ENCODE assay signal across 21 cellular contexts in genomic region chr6:135870722-135871121, GRCh38. TPM values are rescaled to one million over a fixed set of nuclear protein-coding genes. Genes with fewer than 3 reads are reported as not detected.
DNase-seq lines count a peak whose midpoint lies in the region; FAIRE-seq and TF ChIP-seq lines count a peak whose summit lies in the region.
"Had no signal": no experiment of that assay in that cellular context is flagged by ENCODE, and none has a peak within 500 bp of the region (broad histone marks: within the 10 kb centered on the region; RNA-seq: fewer than 3 reads in every experiment).

No MANE protein-coding gene starts in this region.

- POLR2A ChIA-PET in activated CD4-positive, alpha-beta memory T cell treated with anti-CD3 and anti-CD28 coated beads for 36 hours (lab: Charles Lee) = no interaction called here

- H3K36me3 ChIP-seq in keratinocyte (ENCODE audit: control insufficient read depth in 2 of 2, extremely low read depth in 1 of 2, insufficient read depth in 2 of 2, low read length in 2 of 2) = no peaks in the 10 kb centered on the region
- H3K36me3 ChIP-seq in esophagus muscularis mucosa = no peaks in the 10 kb centered on the region
- no peaks in the 10 kb centered on the region for H3K36me3 ChIP-seq in hepatocyte (replicated peaks; ENCODE audit: insufficient read depth, low read depth)
- H3K36me3 ChIP-seq: BLaER1, neural progenitor cell, SJSA1 had no signal

- WGBS in esophagus muscularis mucosa = 54% methylated on average over 2 of the region's 2 CpGs
- WGBS in hepatocyte (ENCODE audit: low lambda C conversion rate, missing lambda C conversion rate) = 81% methylated on average over 2 of the region's 2 CpGs

- no peak overlapping the region for H3K4me3 Mint-ChIP-seq in activated CD4-positive, alpha-beta memory T cell treated with anti-CD3 and anti-CD28 coated beads for 36 hours
- H3K4me3 Mint-ChIP-seq: activated CD4-positive, alpha-beta T cell treated with anti-CD3 and anti-CD28 coated beads, Interleukin-2, amount 10 ng/mL, durations not matched to agents 7 days and 5 days; activated naive CD8-positive, alpha-beta T cell treated with anti-CD3 and anti-CD28 coated beads, Interleukin-2, amount 10 ng/mL, durations not matched to agents 7 days and 5 days; memory B cell; neural progenitor cell had no signal

- no peaks in the 10 kb centered on the region for H3K79me2 ChIP-seq in keratinocyte (ENCODE audit: control insufficient read depth, insufficient read depth, low read length)
- H3K79me2 ChIP-seq in hepatocyte = no peaks in the 10 kb centered on the region

- intact Hi-C loops in esophagus muscularis mucosa (cut with DNase I) = no loop called here
- intact Hi-C loops in activated CD4-positive, alpha-beta memory T cell treated with anti-CD3 and anti-CD28 coated beads for 36 hours (cut with micrococcal nuclease) = no loop called here

- H3K4me1 ChIP-seq in keratinocyte (ENCODE audit: control insufficient read depth, extremely low read depth, insufficient read depth, low read length) (no peaks in the 10 kb centered on the region), esophagus muscularis mucosa (no peaks in the 10 kb centered on the region), hepatocyte (ENCODE audit: insufficient read depth) (peaks cover 9% of the 10 kb centered on the region)
- H3K4me1 ChIP-seq: neural progenitor cell, SJSA1, testis had no signal

- H2AFZ ChIP-seq in keratinocyte (ENCODE audit: control insufficient read depth, low read length) = peak overlapping the region; percentile 53
- no peak overlapping the region for H2AFZ ChIP-seq in hepatocyte
- H2AFZ ChIP-seq: neural progenitor cell had no signal

- H3K4me3 ChIP-seq in cardiac fibroblast (replicated peaks in 1 of 2; ENCODE audit: low read depth in 2 of 2, low read length in 2 of 2) = no peak overlapping the region
- H3K4me3 ChIP-seq in keratinocyte (ENCODE audit: control insufficient read depth in 2 of 3, extremely low read depth in 1 of 3, insufficient read depth in 2 of 3, low read depth in 1 of 3, low read length in 3 of 3) = no peak overlapping the region
- no peak overlapping the region for H3K4me3 ChIP-seq in esophagus muscularis mucosa
- H3K4me3 ChIP-seq in hepatocyte = no peak overlapping the region
- H3K4me3 ChIP-seq: BLaER1, neural progenitor cell, SJSA1, testis had no signal

- H3K9me3 ChIP-seq in keratinocyte (ENCODE audit: control insufficient read depth, low read depth, low read length) (no peaks in the 10 kb centered on the region), esophagus muscularis mucosa (no peaks in the 10 kb centered on the region), hepatocyte (ENCODE audit: low read depth) (no peaks in the 10 kb centered on the region)
- H3K9me3 ChIP-seq: BLaER1, SJSA1, testis had no signal

- no peaks in the 10 kb centered on the region for H3K9me1 ChIP-seq in keratinocyte (ENCODE audit: control insufficient read depth, extremely low read depth, insufficient read depth, low read length)

- in situ Hi-C loops in KBM-7 (cut with MboI; ENCODE audit: low pct_unique_long_range_greater_than_20kb, low sequenced_read_pairs) = no loop called here

- no peaks in the 10 kb centered on the region for H3K9me3 Mint-ChIP-seq in activated CD4-positive, alpha-beta memory T cell treated with anti-CD3 and anti-CD28 coated beads for 36 hours
- H3K9me3 Mint-ChIP-seq: activated CD4-positive, alpha-beta T cell treated with anti-CD3 and anti-CD28 coated beads, Interleukin-2, amount 10 ng/mL, durations not matched to agents 7 days and 5 days; activated naive CD8-positive, alpha-beta T cell treated with anti-CD3 and anti-CD28 coated beads, Interleukin-2, amount 10 ng/mL, durations not matched to agents 7 days and 5 days; memory B cell; neural progenitor cell had no signal

- no peaks in the 10 kb centered on the region for H3K27me3 ChIP-seq in keratinocyte (ENCODE audit: control insufficient read depth, extremely low read depth, insufficient read depth, low read length)
- H3K27me3 ChIP-seq in esophagus muscularis mucosa = no peaks in the 10 kb centered on the region
- no peaks in the 10 kb centered on the region for H3K27me3 ChIP-seq in hepatocyte
- H3K27me3 ChIP-seq: BLaER1, neural progenitor cell, SJSA1, testis had no signal

- H3K4me1 Mint-ChIP-seq in activated CD4-positive, alpha-beta memory T cell treated with anti-CD3 and anti-CD28 coated beads for 36 hours (ENCODE audit: low read depth) = peaks cover 5% of the 10 kb centered on the region

- TF ChIP-seq CTCF in cardiac fibroblast (IDR thresholded peaks at IDR 0.05; ENCODE audit: low read depth, low read length) = no peak
- no peak for TF ChIP-seq CTCF in keratinocyte (optimal IDR thresholded peaks at IDR 0.05 in 1 of 3, IDR thresholded peaks at IDR 0.05 in 1 of 3, conservative IDR thresholded peaks at IDR 0.05 in 1 of 3; ENCODE audit: extremely low read depth in 1 of 3, insufficient read depth in 2 of 3, low read length in 3 of 3)
- TF ChIP-seq CTCF in esophagus muscularis mucosa (IDR thresholded peaks at IDR 0.05) = no peak
- no peak for TF ChIP-seq CTCF in hepatocyte (IDR thresholded peaks at IDR 0.05; ENCODE audit: poor library complexity)

- no peak for TF ChIP-seq EP300 in esophagus muscularis mucosa (IDR thresholded peaks at IDR 0.05)

- dilution Hi-C loops in keratinocyte (cut with MboI; ENCODE audit: extremely low pct_ligation_motif_present, low sequenced_read_pairs) = no loop called here

- no peaks in the 10 kb centered on the region for H3K27me3 Mint-ChIP-seq in activated CD4-positive, alpha-beta memory T cell treated with anti-CD3 and anti-CD28 coated beads for 36 hours
- H3K27me3 Mint-ChIP-seq: activated CD4-positive, alpha-beta T cell treated with anti-CD3 and anti-CD28 coated beads, Interleukin-2, amount 10 ng/mL, durations not matched to agents 7 days and 5 days; activated naive CD8-positive, alpha-beta T cell treated with anti-CD3 and anti-CD28 coated beads, Interleukin-2, amount 10 ng/mL, durations not matched to agents 7 days and 5 days; memory B cell had no signal

- CTCF ChIA-PET in activated CD4-positive, alpha-beta memory T cell treated with anti-CD3 and anti-CD28 coated beads for 36 hours (lab: Charles Lee) = interaction anchor here (1.4 kb wide), 1 partner anchor 39 kb away, joined by 5 read pairs; no protein-coding TSS in a partner anchor

- H3K4me2 ChIP-seq in keratinocyte (ENCODE audit: control insufficient read depth, extremely low read depth, insufficient read depth, low read depth, low read length) = no peak overlapping the region
- H3K4me2 ChIP-seq in hepatocyte = no peak overlapping the region
- H3K4me2 ChIP-seq: BLaER1, neural progenitor cell had no signal

- H3K27ac Mint-ChIP-seq in activated CD4-positive, alpha-beta memory T cell treated with anti-CD3 and anti-CD28 coated beads for 36 hours = no peak overlapping the region
- H3K27ac Mint-ChIP-seq: activated CD4-positive, alpha-beta T cell treated with anti-CD3 and anti-CD28 coated beads, Interleukin-2, amount 10 ng/mL, durations not matched to agents 7 days and 5 days; activated naive CD8-positive, alpha-beta T cell treated with anti-CD3 and anti-CD28 coated beads, Interleukin-2, amount 10 ng/mL, durations not matched to agents 7 days and 5 days; memory B cell; neural progenitor cell had no signal

- H3K9me2 ChIP-seq in hepatocyte (replicated peaks; ENCODE audit: insufficient read depth) = no peaks in the 10 kb centered on the region

- no peak for FAIRE-seq in keratinocyte (lab: Jason Lieb, UNC)
- FAIRE-seq: colon had no signal

- no peak overlapping the region for H3K9ac ChIP-seq in keratinocyte (ENCODE audit: control insufficient read depth, extremely low read depth, insufficient read depth, low read length)
- H3K9ac ChIP-seq: BLaER1, neural progenitor cell had no signal

- peak; percentile 78 for DNase-seq in EH (ENCODE audit: low read depth)
- DNase-seq in LHCN-M2 (ENCODE audit: low read depth) = peak; percentile 14
- DNase-seq in cardiac fibroblast (ENCODE audit: low read depth in 2 of 2) = peak; percentile 82 to 88
- DNase-seq in keratinocyte (ENCODE audit: low read depth, low spot score) = no peak
- no peak for DNase-seq in KBM-7
- no peak for DNase-seq in esophagus muscularis mucosa (ENCODE audit: extremely low spot score)
- DNase-seq in activated CD4-positive, alpha-beta memory T cell treated with anti-CD3 and anti-CD28 coated beads for 36 hours = no peak
- DNase-seq in hepatocyte (ENCODE audit: low spot score) = no peak
- DNase-seq: activated CD4-positive, alpha-beta T cell treated with anti-CD3 and anti-CD28 coated beads, Interleukin-2, amount 10 ng/mL, durations not matched to agents 7 days and 5 days; activated naive CD8-positive, alpha-beta T cell treated with anti-CD3 and anti-CD28 coated beads, Interleukin-2, amount 10 ng/mL, durations not matched to agents 7 days and 5 days; erythroblast; Kasumi-1; NCI-H1436 treated with DMSO at 0.1 percent for 48 hours; NCI-H446 treated with DMSO at 0.1 percent for 48 hours; right cardiac atrium; testis had no signal

- H3K27ac ChIP-seq in keratinocyte (ENCODE audit: control insufficient read depth, insufficient read depth, low read length) = no peak overlapping the region
- H3K27ac ChIP-seq in esophagus muscularis mucosa (replicated peaks in 1 of 4) = no peak overlapping the region
- H3K27ac ChIP-seq in hepatocyte = no peak overlapping the region
- H3K27ac ChIP-seq: BLaER1, neural progenitor cell, SJSA1, testis had no signal

- no peak for TF ChIP-seq POLR2A in esophagus muscularis mucosa (IDR thresholded peaks at IDR 0.05; ENCODE audit: low read depth)

- H4K20me1 ChIP-seq in keratinocyte (ENCODE audit: control insufficient read depth, extremely low read depth, insufficient read depth, low read length) (no peaks in the 10 kb centered on the region), hepatocyte (ENCODE audit: insufficient read depth, poor library complexity, severe bottlenecking) (no peaks in the 10 kb centered on the region)
- H4K20me1 ChIP-seq: BLaER1 had no signal

- H3K36me3 Mint-ChIP-seq in activated CD4-positive, alpha-beta memory T cell treated with anti-CD3 and anti-CD28 coated beads for 36 hours = no peaks in the 10 kb centered on the region
- H3K36me3 Mint-ChIP-seq: memory B cell, neural progenitor cell had no signal

RNA-seq across cellular contexts. Expression of gene PDE7B, which starts 19.2 kb away (rescaled TPM):
- total RNA-seq in LHCN-M2 (2014; rRNA removed) (1.2 and 1.5 TPM in 2 replicates), esophagus muscularis mucosa (10 to 100 TPM in 2 of 4 donors, 1 to 10 TPM in 2; 3.4 to 15.4 (median 9.3) TPM), hepatocyte (7.2 and 9.2 TPM in 2 replicates)
- 0.15 TPM for polyA plus RNA-seq in LHCN-M2 (2012)
- polyA plus RNA-seq in keratinocyte (0.01 to 0.03 TPM (median 0.03 TPM) in 3 replicates), hepatocyte (1.2 and 3.4 TPM in 2 replicates)
- polyA plus RNA-seq in keratinocyte (2011; ENCODE audit: low read depth) = not detected
- 0.01 TPM in 1 of 2 replicates, not detected in the other for polyA plus RNA-seq in keratinocyte (2011; cell fraction: cytosol; rRNA removed)
- polyA plus RNA-seq in keratinocyte (2011; cell fraction: nucleus; rRNA removed) = 0.03 TPM in 1 of 2 replicates, not detected in the other
- 0.03 TPM in 1 of 2 replicates, not detected in the other for polyA plus RNA-seq in keratinocyte (2012; ENCODE audit: low replicate concordance)
- not detected in 3 replicates for polyA minus RNA-seq in keratinocyte
- not detected for polyA minus RNA-seq in keratinocyte (2011; cell fraction: cytosol; rRNA and poly(A)+ RNA removed)
- polyA minus RNA-seq in keratinocyte (2011; cell fraction: nucleus; rRNA and poly(A)+ RNA removed) = not detected in 2 replicates
- under 1 TPM; 0.05 to 0.12 TPM for total RNA-seq in activated CD4-positive, alpha-beta memory T cell treated with anti-CD3 and anti-CD28 coated beads for 36 hours
- total RNA-seq: SJSA1 had no signal

Comparison
In these comparisons a context has a peak if more than half of its experiments do, and no peak if none do; other contexts are left out.
1. DNase-seq: peak in EH (single experiment), LHCN-M2 (single experiment) and cardiac fibroblast (2 of 2); none in keratinocyte (single experiment), KBM-7 (single experiment), esophagus muscularis mucosa (single experiment), activated CD4-positive, alpha-beta memory T cell treated with anti-CD3 and anti-CD28 coated beads for 36 hours (single experiment) and hepatocyte (single experiment).